ENCODE assay signal across 1 cellular context in the genomic region with DNA sequence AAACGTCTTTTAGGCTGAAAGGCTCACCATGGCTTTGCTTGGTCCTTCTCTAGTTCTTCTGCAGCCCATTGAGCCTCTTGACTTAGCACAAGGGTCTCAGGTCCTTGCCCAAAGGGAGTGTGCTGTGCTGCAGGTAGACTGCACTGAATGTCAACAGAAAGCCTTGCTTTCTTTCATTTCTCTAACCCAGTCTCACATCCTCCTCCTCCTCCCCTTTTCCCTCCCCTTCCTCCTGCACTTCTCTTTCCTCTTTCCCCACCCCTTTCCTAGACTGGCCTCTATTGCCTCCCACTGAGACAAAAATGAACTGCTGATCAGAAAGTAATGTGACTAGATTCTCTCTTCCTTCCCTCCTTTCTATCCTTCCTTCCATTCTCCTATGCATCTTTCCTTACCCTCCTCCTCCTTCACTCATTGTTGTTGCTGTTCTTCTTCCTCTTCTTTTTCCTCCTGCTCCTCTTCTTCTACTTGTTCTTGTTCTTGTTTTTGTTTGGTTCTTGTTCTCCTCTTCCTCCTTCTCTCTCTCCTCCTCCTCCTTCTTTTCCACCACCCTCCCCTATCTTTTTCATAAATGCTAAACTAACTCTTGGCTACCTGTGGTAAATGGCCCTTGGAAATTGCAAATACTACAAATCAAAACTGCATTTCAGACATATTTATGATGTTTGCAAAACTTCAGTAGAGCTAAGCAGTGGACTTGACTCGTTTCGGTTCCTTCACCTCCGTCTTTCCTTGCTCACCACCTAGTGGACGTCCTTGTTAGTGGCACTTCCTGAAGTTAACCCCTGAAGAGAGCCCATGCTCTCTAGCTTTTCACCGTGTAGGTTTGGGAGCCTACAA.
TF ChIP-seq lines count a peak whose summit lies in the region.

A gene (minus strand): TSS at position 152 of the 840 bp plus-strand sequence. CDS start 122 bp downstream, at position 30.

TF ChIP-seq in GM12878, 131 proteins besides CTCF, POLR2A, EP300 and RAD21 (continued from another document and continues in another):
- TF ChIP-seq PML (IDR thresholded peaks at IDR 0.05; ENCODE audit: low read length) (no peak), SUZ12 (IDR thresholded peaks at IDR 0.05; ENCODE audit: unreplicated experiment) (no peak), POLR2AphosphoS2 (IDR thresholded peaks at IDR 0.05; ENCODE audit: low read depth, low read length) (no peak), STAT3 (IDR thresholded peaks at IDR 0.05; ENCODE audit: low read depth, low read length) (no peak), TCF7 (IDR thresholded peaks at IDR 0.05; ENCODE audit: borderline replicate concordance) (no peak), NR2F1 (conservative IDR thresholded peaks at IDR 0.05) (no peak), TAF1 (IDR thresholded peaks at IDR 0.05; ENCODE audit: borderline replicate concordance, low read depth, low read length) (no peak), CEBPB (IDR thresholded peaks at IDR 0.05; ENCODE audit: borderline replicate concordance in 1 of 2, low read depth in 2 of 2, low read length in 2 of 2) (no peak), BCL11A (IDR thresholded peaks at IDR 0.05; ENCODE audit: low read depth, low read length) (no peak), RFX5 (IDR thresholded peaks at IDR 0.05; ENCODE audit: low read depth, low read length) (no peak), IKZF1 (conservative IDR thresholded peaks at IDR 0.05) (peak; percentile 70), SMARCA5 (IDR thresholded peaks at IDR 0.05) (peak; percentile 16; the same call in 1 of the 2 replicates), MXI1 (IDR thresholded peaks at IDR 0.05; ENCODE audit: low read depth, low read length) (peak; percentile 48; the same call in 1 of the 2 replicates), ASH2L (IDR thresholded peaks at IDR 0.05; ENCODE audit: borderline replicate concordance, low read depth) (no peak), TCF3 (IDR thresholded peaks at IDR 0.05; ENCODE audit: borderline replicate concordance, insufficient read depth, low read depth, low read length) (no peak), TBL1XR1 (IDR thresholded peaks at IDR 0.05; ENCODE audit: low read depth, low read length) (no peak), ATF7 (IDR thresholded peaks at IDR 0.05; ENCODE audit: low read depth) (peak; percentile 36; the same call in 1 of the 2 replicates), FOS (IDR thresholded peaks at IDR 0.05; ENCODE audit: borderline replicate concordance, extremely low read depth, insufficient read length) (no peak), CBFB (IDR thresholded peaks at IDR 0.05; ENCODE audit: low read depth) (no peak), CREM (IDR thresholded peaks at IDR 0.05; ENCODE audit: low read depth) (no peak), SREBF1 (IDR thresholded peaks at IDR 0.05; ENCODE audit: low read length) (no peak), KLF5 (IDR thresholded peaks at IDR 0.05; ENCODE audit: partially characterized antibody) (no peak), CHD1 (IDR thresholded peaks at IDR 0.05; ENCODE audit: low read depth, low read length) (no peak), MYC (IDR thresholded peaks at IDR 0.05; ENCODE audit: insufficient read depth, insufficient read length, insufficient replicate concordance, low read length, severe bottlenecking) (no peak), EGR1 (IDR thresholded peaks at IDR 0.05; ENCODE audit: borderline replicate concordance in 1 of 2, low read depth in 2 of 2, low read length in 2 of 2) (no peak), RBBP5 (conservative IDR thresholded peaks at IDR 0.05) (no peak), MTA3 (IDR thresholded peaks at IDR 0.05; ENCODE audit: borderline replicate concordance, low read length) (no peak), NBN (IDR thresholded peaks at IDR 0.05) (peak; percentile 93), SUPT20H (IDR thresholded peaks at IDR 0.05; ENCODE audit: borderline replicate concordance, control insufficient read depth, low read depth, low read length) (no peak), ESRRA (IDR thresholded peaks at IDR 0.05; ENCODE audit: low read length) (no peak), SMAD5 (IDR thresholded peaks at IDR 0.05; ENCODE audit: low read depth) (no peak), FOXK2 (IDR thresholded peaks at IDR 0.05) (no peak)
- TF ChIP-seq, protein P1, sequence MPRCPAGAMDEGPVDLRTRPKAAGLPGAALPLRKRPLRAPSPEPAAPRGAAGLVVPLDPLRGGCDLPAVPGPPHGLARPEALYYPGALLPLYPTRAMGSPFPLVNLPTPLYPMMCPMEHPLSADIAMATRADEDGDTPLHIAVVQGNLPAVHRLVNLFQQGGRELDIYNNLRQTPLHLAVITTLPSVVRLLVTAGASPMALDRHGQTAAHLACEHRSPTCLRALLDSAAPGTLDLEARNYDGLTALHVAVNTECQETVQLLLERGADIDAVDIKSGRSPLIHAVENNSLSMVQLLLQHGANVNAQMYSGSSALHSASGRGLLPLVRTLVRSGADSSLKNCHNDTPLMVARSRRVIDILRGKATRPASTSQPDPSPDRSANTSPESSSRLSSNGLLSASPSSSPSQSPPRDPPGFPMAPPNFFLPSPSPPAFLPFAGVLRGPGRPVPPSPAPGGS (IDR thresholded peaks at IDR 0.05; ENCODE audit: borderline replicate concordance, insufficient read depth, low read depth, low read length, poor library complexity, severe bottlenecking): no peak
- TF ChIP-seq, protein P2, sequence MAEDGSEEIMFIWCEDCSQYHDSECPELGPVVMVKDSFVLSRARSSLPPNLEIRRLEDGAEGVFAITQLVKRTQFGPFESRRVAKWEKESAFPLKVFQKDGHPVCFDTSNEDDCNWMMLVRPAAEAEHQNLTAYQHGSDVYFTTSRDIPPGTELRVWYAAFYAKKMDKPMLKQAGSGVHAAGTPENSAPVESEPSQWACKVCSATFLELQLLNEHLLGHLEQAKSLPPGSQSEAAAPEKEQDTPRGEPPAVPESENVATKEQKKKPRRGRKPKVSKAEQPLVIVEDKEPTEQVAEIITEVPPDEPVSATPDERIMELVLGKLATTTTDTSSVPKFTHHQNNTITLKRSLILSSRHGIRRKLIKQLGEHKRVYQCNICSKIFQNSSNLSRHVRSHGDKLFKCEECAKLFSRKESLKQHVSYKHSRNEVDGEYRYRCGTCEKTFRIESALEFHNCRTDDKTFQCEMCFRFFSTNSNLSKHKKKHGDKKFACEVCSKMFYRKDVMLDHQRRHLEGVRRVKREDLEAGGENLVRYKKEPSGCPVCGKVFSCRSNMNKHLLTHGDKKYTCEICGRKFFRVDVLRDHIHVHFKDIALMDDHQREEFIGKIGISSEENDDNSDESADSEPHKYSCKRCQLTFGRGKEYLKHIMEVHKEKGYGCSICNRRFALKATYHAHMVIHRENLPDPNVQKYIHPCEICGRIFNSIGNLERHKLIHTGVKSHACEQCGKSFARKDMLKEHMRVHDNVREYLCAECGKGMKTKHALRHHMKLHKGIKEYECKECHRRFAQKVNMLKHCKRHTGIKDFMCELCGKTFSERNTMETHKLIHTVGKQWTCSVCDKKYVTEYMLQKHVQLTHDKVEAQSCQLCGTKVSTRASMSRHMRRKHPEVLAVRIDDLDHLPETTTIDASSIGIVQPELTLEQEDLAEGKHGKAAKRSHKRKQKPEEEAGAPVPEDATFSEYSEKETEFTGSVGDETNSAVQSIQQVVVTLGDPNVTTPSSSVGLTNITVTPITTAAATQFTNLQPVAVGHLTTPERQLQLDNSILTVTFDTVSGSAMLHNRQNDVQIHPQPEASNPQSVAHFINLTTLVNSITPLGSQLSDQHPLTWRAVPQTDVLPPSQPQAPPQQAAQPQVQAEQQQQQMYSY (CRISPR knock-in tag; IDR thresholded peaks at IDR 0.05): no peak
- TF ChIP-seq, protein P3, sequence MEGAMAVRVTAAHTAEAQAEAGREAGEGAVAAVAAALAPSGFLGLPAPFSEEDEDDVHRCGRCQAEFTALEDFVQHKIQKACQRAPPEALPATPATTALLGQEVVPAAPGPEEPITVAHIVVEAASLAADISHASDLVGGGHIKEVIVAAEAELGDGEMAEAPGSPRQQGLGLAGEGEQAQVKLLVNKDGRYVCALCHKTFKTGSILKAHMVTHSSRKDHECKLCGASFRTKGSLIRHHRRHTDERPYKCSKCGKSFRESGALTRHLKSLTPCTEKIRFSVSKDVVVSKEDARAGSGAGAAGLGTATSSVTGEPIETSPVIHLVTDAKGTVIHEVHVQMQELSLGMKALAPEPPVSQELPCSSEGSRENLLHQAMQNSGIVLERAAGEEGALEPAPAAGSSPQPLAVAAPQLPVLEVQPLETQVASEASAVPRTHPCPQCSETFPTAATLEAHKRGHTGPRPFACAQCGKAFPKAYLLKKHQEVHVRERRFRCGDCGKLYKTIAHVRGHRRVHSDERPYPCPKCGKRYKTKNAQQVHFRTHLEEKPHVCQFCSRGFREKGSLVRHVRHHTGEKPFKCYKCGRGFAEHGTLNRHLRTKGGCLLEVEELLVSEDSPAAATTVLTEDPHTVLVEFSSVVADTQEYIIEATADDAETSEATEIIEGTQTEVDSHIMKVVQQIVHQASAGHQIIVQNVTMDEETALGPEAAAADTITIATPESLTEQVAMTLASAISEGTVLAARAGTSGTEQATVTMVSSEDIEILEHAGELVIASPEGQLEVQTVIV (IDR thresholded peaks at IDR 0.05; ENCODE audit: borderline replicate concordance, partially characterized antibody): no peak
- TF ChIP-seq, protein P4, sequence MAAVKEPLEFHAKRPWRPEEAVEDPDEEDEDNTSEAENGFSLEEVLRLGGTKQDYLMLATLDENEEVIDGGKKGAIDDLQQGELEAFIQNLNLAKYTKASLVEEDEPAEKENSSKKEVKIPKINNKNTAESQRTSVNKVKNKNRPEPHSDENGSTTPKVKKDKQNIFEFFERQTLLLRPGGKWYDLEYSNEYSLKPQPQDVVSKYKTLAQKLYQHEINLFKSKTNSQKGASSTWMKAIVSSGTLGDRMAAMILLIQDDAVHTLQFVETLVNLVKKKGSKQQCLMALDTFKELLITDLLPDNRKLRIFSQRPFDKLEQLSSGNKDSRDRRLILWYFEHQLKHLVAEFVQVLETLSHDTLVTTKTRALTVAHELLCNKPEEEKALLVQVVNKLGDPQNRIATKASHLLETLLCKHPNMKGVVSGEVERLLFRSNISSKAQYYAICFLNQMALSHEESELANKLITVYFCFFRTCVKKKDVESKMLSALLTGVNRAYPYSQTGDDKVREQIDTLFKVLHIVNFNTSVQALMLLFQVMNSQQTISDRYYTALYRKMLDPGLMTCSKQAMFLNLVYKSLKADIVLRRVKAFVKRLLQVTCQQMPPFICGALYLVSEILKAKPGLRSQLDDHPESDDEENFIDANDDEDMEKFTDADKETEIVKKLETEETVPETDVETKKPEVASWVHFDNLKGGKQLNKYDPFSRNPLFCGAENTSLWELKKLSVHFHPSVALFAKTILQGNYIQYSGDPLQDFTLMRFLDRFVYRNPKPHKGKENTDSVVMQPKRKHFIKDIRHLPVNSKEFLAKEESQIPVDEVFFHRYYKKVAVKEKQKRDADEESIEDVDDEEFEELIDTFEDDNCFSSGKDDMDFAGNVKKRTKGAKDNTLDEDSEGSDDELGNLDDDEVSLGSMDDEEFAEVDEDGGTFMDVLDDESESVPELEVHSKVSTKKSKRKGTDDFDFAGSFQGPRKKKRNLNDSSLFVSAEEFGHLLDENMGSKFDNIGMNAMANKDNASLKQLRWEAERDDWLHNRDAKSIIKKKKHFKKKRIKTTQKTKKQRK (IDR thresholded peaks at IDR 0.05; ENCODE audit: low read depth, low read length): no peak
- TF ChIP-seq, protein P5, sequence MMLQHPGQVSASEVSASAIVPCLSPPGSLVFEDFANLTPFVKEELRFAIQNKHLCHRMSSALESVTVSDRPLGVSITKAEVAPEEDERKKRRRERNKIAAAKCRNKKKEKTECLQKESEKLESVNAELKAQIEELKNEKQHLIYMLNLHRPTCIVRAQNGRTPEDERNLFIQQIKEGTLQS (IDR thresholded peaks at IDR 0.05; ENCODE audit: borderline replicate concordance, extremely low read depth, low read depth, low read length): no peak
- TF ChIP-seq, protein P6, sequence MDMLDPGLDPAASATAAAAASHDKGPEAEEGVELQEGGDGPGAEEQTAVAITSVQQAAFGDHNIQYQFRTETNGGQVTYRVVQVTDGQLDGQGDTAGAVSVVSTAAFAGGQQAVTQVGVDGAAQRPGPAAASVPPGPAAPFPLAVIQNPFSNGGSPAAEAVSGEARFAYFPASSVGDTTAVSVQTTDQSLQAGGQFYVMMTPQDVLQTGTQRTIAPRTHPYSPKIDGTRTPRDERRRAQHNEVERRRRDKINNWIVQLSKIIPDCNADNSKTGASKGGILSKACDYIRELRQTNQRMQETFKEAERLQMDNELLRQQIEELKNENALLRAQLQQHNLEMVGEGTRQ (IDR thresholded peaks at IDR 0.05; ENCODE audit: borderline replicate concordance, low read depth, low read length): no peak
- TF ChIP-seq, protein P7, sequence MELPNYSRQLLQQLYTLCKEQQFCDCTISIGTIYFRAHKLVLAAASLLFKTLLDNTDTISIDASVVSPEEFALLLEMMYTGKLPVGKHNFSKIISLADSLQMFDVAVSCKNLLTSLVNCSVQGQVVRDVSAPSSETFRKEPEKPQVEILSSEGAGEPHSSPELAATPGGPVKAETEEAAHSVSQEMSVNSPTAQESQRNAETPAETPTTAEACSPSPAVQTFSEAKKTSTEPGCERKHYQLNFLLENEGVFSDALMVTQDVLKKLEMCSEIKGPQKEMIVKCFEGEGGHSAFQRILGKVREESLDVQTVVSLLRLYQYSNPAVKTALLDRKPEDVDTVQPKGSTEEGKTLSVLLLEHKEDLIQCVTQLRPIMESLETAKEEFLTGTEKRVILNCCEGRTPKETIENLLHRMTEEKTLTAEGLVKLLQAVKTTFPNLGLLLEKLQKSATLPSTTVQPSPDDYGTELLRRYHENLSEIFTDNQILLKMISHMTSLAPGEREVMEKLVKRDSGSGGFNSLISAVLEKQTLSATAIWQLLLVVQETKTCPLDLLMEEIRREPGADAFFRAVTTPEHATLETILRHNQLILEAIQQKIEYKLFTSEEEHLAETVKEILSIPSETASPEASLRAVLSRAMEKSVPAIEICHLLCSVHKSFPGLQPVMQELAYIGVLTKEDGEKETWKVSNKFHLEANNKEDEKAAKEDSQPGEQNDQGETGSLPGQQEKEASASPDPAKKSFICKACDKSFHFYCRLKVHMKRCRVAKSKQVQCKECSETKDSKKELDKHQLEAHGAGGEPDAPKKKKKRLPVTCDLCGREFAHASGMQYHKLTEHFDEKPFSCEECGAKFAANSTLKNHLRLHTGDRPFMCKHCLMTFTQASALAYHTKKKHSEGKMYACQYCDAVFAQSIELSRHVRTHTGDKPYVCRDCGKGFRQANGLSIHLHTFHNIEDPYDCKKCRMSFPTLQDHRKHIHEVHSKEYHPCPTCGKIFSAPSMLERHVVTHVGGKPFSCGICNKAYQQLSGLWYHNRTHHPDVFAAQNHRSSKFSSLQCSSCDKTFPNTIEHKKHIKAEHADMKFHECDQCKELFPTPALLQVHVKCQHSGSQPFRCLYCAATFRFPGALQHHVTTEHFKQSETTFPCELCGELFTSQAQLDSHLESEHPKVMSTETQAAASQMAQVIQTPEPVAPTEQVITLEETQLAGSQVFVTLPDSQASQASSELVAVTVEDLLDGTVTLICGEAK (IDR thresholded peaks at IDR 0.05; ENCODE audit: borderline replicate concordance): no peak
